9 cellular contexts compared by ENCODE assay signal in genomic region chr3:170189396-170190256, GRCh38. TPM values are rescaled to one million over a fixed set of nuclear protein-coding genes. Genes with fewer than 3 reads are reported as not detected.
A peak's percentile ranks its signal among the peaks of the same experiment; 100 is the strongest.
DNase-seq lines count a peak whose midpoint lies in the region; ATAC-seq lines count a peak whose summit lies in the region.
"Had no signal": no experiment of that assay in that cellular context is flagged by ENCODE, and none has a peak within 500 bp of the region (broad histone marks: within the 10 kb centered on the region; RNA-seq: fewer than 3 reads in every experiment).

No MANE protein-coding gene starts in this region.

- H3K4me2 ChIP-seq in mesendoderm (ENCODE audit: low read length), result no peak overlapping the region

- H2BK15ac ChIP-seq in mesendoderm (replicated peaks; ENCODE audit: low read depth), result no peak overlapping the region

- H2AK5ac ChIP-seq in mesendoderm (ENCODE audit: low read length), result no peak overlapping the region

- no peak overlapping the region for H2BK5ac ChIP-seq in mesendoderm (ENCODE audit: low read length)

- no peaks in the 10 kb centered on the region for H3K4me1 ChIP-seq in mesendoderm (ENCODE audit: control insufficient read depth, low read depth, low read length)
- H3K4me1 ChIP-seq: prostate gland had no signal

- no peaks in the 10 kb centered on the region for H3K9me3 ChIP-seq in SK-N-MC (ENCODE audit: low read depth, low read length)
- H3K9me3 ChIP-seq: prostate gland had no signal

- H4K8ac ChIP-seq in mesendoderm (ENCODE audit: low read depth, low read length), result no peak overlapping the region

- no peaks in the 10 kb centered on the region for H3K79me2 ChIP-seq in mesendoderm (ENCODE audit: control insufficient read depth, insufficient read depth, low read length)

- no peak overlapping the region for H3K18ac ChIP-seq in mesendoderm (ENCODE audit: low read length)

- peak overlapping the region; percentile 50 for H3K4me3 ChIP-seq in SK-N-MC
- H3K4me3 ChIP-seq in mesendoderm (ENCODE audit: low read length), result no peak overlapping the region
- H3K4me3 ChIP-seq: prostate gland had no signal

- H3K23ac ChIP-seq in mesendoderm (ENCODE audit: low read length), result no peak overlapping the region

- no peaks in the 10 kb centered on the region for H3K27me3 ChIP-seq in mesendoderm (ENCODE audit: insufficient read depth, low read length, poor library complexity)

- H2BK120ac ChIP-seq in mesendoderm (ENCODE audit: low read depth, low read length), result no peak overlapping the region

- H3K79me1 ChIP-seq in mesendoderm (ENCODE audit: low read length), result no peaks in the 10 kb centered on the region

- DNase-seq in SK-N-MC (ENCODE audit: low read depth, low spot score) (no peak), mesendoderm (peak; percentile 54), epidermal melanocyte (ENCODE audit: insufficient read length, low spot score) (no peak), NCI-H2171 (lab: John Stamatoyannopoulos, UW) (no peak)

- H3K9ac ChIP-seq in SK-N-MC (ENCODE audit: insufficient read length) (no peak overlapping the region), mesendoderm (ENCODE audit: low read length) (peak overlapping the region; percentile 24)

- H3K36me3 ChIP-seq in SK-N-MC (ENCODE audit: insufficient read depth, low read length) (no peaks in the 10 kb centered on the region), mesendoderm (ENCODE audit: control insufficient read depth, insufficient read depth, low read length) (no peaks in the 10 kb centered on the region)
- H3K36me3 ChIP-seq: prostate gland had no signal

- H3K27ac ChIP-seq in SK-N-MC (no peak overlapping the region), mesendoderm (ENCODE audit: low read depth, low read length) (no peak overlapping the region)
- H3K27ac ChIP-seq: prostate gland had no signal

- peak; percentile 17 for ATAC-seq in GM18517 (IDR thresholded peaks at IDR 0.05; ENCODE audit: unreplicated experiment)
- peak; percentile 9 for ATAC-seq in HG02610 (IDR thresholded peaks at IDR 0.05; ENCODE audit: unreplicated experiment)
- ATAC-seq in GM18519 (IDR thresholded peaks at IDR 0.05; ENCODE audit: low FRiP score, unreplicated experiment), result no peak
- no peak for ATAC-seq in HG02798 (IDR thresholded peaks at IDR 0.05; ENCODE audit: poor library complexity, unreplicated experiment)

- H3K56ac ChIP-seq in mesendoderm (ENCODE audit: low read length), result peak overlapping the region; percentile 73

- no CpG with 5 or more reads among the region's 4 CpGs for WGBS in mesendoderm (ENCODE audit: extremely low coverage, insufficient coverage, low lambda C conversion rate)

- H4K5ac ChIP-seq in mesendoderm (ENCODE audit: low read length), result no peak overlapping the region

- H3K4ac ChIP-seq in mesendoderm (ENCODE audit: low read depth, low read length), result no peak overlapping the region

RNA-seq across cellular contexts. Expression of gene PHC3, which starts 8.1 kb away (rescaled TPM):
- 23.5 TPM for polyA plus RNA-seq in mesendoderm (2013, experiment 1 of 2)
- 22.9 TPM for polyA plus RNA-seq in mesendoderm (2013, experiment 2 of 2)

RNA-seq across cellular contexts. Expression of gene PRKCI, which starts 32.6 kb away (rescaled TPM):
- 54.9 TPM for polyA plus RNA-seq in mesendoderm (2013, experiment 1 of 2)
- 57.3 TPM for polyA plus RNA-seq in mesendoderm (2013, experiment 2 of 2)

Comparison
In these comparisons a context has a peak if more than half of its experiments do, and no peak if none do; other contexts are left out.
1. ATAC-seq: peak in GM18517 (single experiment) and HG02610 (single experiment); none in GM18519 (single experiment) and HG02798 (single experiment).